1 cellular context compared by ENCODE assay signal in genomic region chr9:131125288-131126058, GRCh38.
TF ChIP-seq lines count a peak whose summit lies in the region.

Gene NUP214 (plus strand): TSS chr9:131125586. CDS start chr9:131125705, 119 bp downstream.

TF ChIP-seq in HepG2, 621 proteins besides CTCF, POLR2A, EP300 and RAD21 (continued from another document and continues in another):
- no peak for TF ChIP-seq ZNF646 (CRISPR knock-in tag; IDR thresholded peaks at IDR 0.05)
- no peak for TF ChIP-seq ZNF24 (IDR thresholded peaks at IDR 0.05)
- peak; percentile 89; the same call in 1 of the 2 replicates for TF ChIP-seq ZSCAN21 (CRISPR knock-in tag; IDR thresholded peaks at IDR 0.05; ENCODE audit: borderline replicate concordance)
- peak; percentile 99 for TF ChIP-seq ZFX (CRISPR knock-in tag; IDR thresholded peaks at IDR 0.05; ENCODE audit: low read depth)
- peak; percentile 72; the same call in 1 of the 2 replicates for TF ChIP-seq CBX5 (CRISPR knock-in tag; IDR thresholded peaks at IDR 0.05; ENCODE audit: borderline replicate concordance)
- peak; percentile 83 for TF ChIP-seq SP2 (CRISPR knock-in tag; IDR thresholded peaks at IDR 0.05)
- TF ChIP-seq RBFOX2 (IDR thresholded peaks at IDR 0.05; ENCODE audit: low read depth, low read length), result peak; percentile 95
- peak; percentile 86 for TF ChIP-seq TGIF2 (CRISPR knock-in tag; IDR thresholded peaks at IDR 0.05)
- 0 out of 2 replicates have a peak, but pooled peaks have one; percentile 35 for TF ChIP-seq ZNF513 (CRISPR knock-in tag; conservative IDR thresholded peaks at IDR 0.05)
- 0 out of 2 replicates have a peak, but pooled peaks have one; percentile 17 for TF ChIP-seq ZNF737 (CRISPR knock-in tag; IDR thresholded peaks at IDR 0.05; ENCODE audit: borderline replicate concordance)
- peak; percentile 87 for TF ChIP-seq NFYC (CRISPR knock-in tag; IDR thresholded peaks at IDR 0.05)
- no peak for TF ChIP-seq ZNF101 (CRISPR knock-in tag; IDR thresholded peaks at IDR 0.05; ENCODE audit: borderline replicate concordance, low read depth)
- no peak; the same call in 1 of the 2 replicates for TF ChIP-seq ZFP1 (CRISPR knock-in tag; IDR thresholded peaks at IDR 0.05)
- no peak for TF ChIP-seq HMGA1 (CRISPR knock-in tag; conservative IDR thresholded peaks at IDR 0.05)
- no peak for TF ChIP-seq NAIF1 (CRISPR knock-in tag; IDR thresholded peaks at IDR 0.05; ENCODE audit: borderline replicate concordance)
- peak; percentile 62; the same call in 1 of the 2 replicates for TF ChIP-seq ARNT2 (CRISPR knock-in tag; IDR thresholded peaks at IDR 0.05; ENCODE audit: low read depth)
- TF ChIP-seq FOXO4 (CRISPR knock-in tag; conservative IDR thresholded peaks at IDR 0.05), result 0 out of 2 replicates have a peak, but pooled peaks have one; percentile 13
- TF ChIP-seq U2AF1 (optimal IDR thresholded peaks at IDR 0.05; ENCODE audit: low read depth, low read length), result peak; percentile 90
- no peak for TF ChIP-seq ONECUT2 (CRISPR knock-in tag; IDR thresholded peaks at IDR 0.05)
- no peak; the same call in 1 of the 2 replicates for TF ChIP-seq MTERF4 (CRISPR knock-in tag; IDR thresholded peaks at IDR 0.05)
- TF ChIP-seq EED (CRISPR knock-in tag; IDR thresholded peaks at IDR 0.05), result peak; percentile 87; the same call in 1 of the 2 replicates
- no peak for TF ChIP-seq CERS6 (CRISPR knock-in tag; IDR thresholded peaks at IDR 0.05)
- TF ChIP-seq MAX (IDR thresholded peaks at IDR 0.05), result peak; percentile 90
- peak; percentile 83; the same call in 1 of the 2 replicates for TF ChIP-seq MIER3 (CRISPR knock-in tag; IDR thresholded peaks at IDR 0.05; ENCODE audit: borderline replicate concordance)
- TF ChIP-seq SNAPC2 (CRISPR knock-in tag; IDR thresholded peaks at IDR 0.05), result no peak
- TF ChIP-seq BATF2 (CRISPR knock-in tag; IDR thresholded peaks at IDR 0.05), result no peak
- no peak for TF ChIP-seq FLYWCH1 (CRISPR knock-in tag; IDR thresholded peaks at IDR 0.05)
- TF ChIP-seq MAFG (CRISPR knock-in tag; IDR thresholded peaks at IDR 0.05), result no peak
- TF ChIP-seq ZNF660 (CRISPR knock-in tag; IDR thresholded peaks at IDR 0.05; ENCODE audit: borderline replicate concordance, low read depth), result no peak
- TF ChIP-seq NCOA2 (CRISPR knock-in tag; IDR thresholded peaks at IDR 0.05), result peak; percentile 53; the same call in 1 of the 2 replicates
- peak; percentile 94 for TF ChIP-seq IRF2 (CRISPR knock-in tag; IDR thresholded peaks at IDR 0.05)
- peak; percentile 79; the same call in 1 of the 2 replicates for TF ChIP-seq DNMT3B (CRISPR knock-in tag; conservative IDR thresholded peaks at IDR 0.05)
- TF ChIP-seq ZNF589 (CRISPR knock-in tag; conservative IDR thresholded peaks at IDR 0.05), result no peak
- TF ChIP-seq DRAP1 (CRISPR knock-in tag; IDR thresholded peaks at IDR 0.05), result peak; percentile 82
- TF ChIP-seq ZNF704 (CRISPR knock-in tag; IDR thresholded peaks at IDR 0.05; ENCODE audit: borderline replicate concordance), result no peak
- peak; percentile 87; the same call in 1 of the 2 replicates for TF ChIP-seq ZFP90 (CRISPR knock-in tag; IDR thresholded peaks at IDR 0.05; ENCODE audit: borderline replicate concordance)
- peak; percentile 91 for TF ChIP-seq ZHX1 (CRISPR knock-in tag; IDR thresholded peaks at IDR 0.05; ENCODE audit: low read depth)
- no peak for TF ChIP-seq NFKBIZ (CRISPR knock-in tag; IDR thresholded peaks at IDR 0.05)
- 0 out of 2 replicates have a peak, but pooled peaks have one; percentile 46 for TF ChIP-seq TSC22D2 (CRISPR knock-in tag; IDR thresholded peaks at IDR 0.05; ENCODE audit: borderline replicate concordance)
- TF ChIP-seq NFYB (CRISPR knock-in tag; IDR thresholded peaks at IDR 0.05), result peak; percentile 89
- TF ChIP-seq FOXJ3 (CRISPR knock-in tag; IDR thresholded peaks at IDR 0.05; ENCODE audit: borderline replicate concordance), result peak; percentile 15; the same call in 1 of the 2 replicates
- TF ChIP-seq PHF8 (CRISPR knock-in tag; IDR thresholded peaks at IDR 0.05), result peak; percentile 99
- peak; percentile 87 for TF ChIP-seq YEATS4 (CRISPR knock-in tag; IDR thresholded peaks at IDR 0.05; ENCODE audit: borderline replicate concordance)
- TF ChIP-seq HMGXB4 (CRISPR knock-in tag; IDR thresholded peaks at IDR 0.05; ENCODE audit: borderline replicate concordance in 1 of 2, low read depth in 1 of 2), result peak; percentile 63 to 88
- no peak for TF ChIP-seq KLF9 (CRISPR knock-in tag; IDR thresholded peaks at IDR 0.05; ENCODE audit: low read depth)
- no peak for TF ChIP-seq PHB2 (IDR thresholded peaks at IDR 0.05; ENCODE audit: partially characterized antibody)
